ENCODE assay signal across 8 cellular contexts in genomic region chr11:114163830-114164401, GRCh38.
DNase-seq lines count a peak whose midpoint lies in the region; ATAC-seq and TF ChIP-seq lines count a peak whose summit lies in the region.

No MANE protein-coding gene starts in this region.

- H3K27ac ChIP-seq in CD4-positive, alpha-beta T cell (ENCODE audit: low read depth, low read length), result no peak overlapping the region
- H3K27ac ChIP-seq in left ventricle myocardium inferior (replicated peaks) (peak overlapping the region; percentile 100), prostate gland (peak overlapping the region; percentile 99), neuronal stem cell (replicated peaks; ENCODE audit: low read length) (no peak overlapping the region)

- POLR2A ChIA-PET in CD4-positive, alpha-beta T cell (lab: Charles Lee), result interaction anchor here (6.3 kb wide), 1 partner anchor 19 kb away, joined by 49 read pairs; no protein-coding TSS in a partner anchor

- H3K14ac ChIP-seq in neuronal stem cell (ENCODE audit: low read length), result no peak overlapping the region

- H3K79me1 ChIP-seq in neuronal stem cell (ENCODE audit: low read depth, low read length), result peaks cover 7% of the 10 kb centered on the region

- H3K27ac Mint-ChIP-seq in CD4-positive, alpha-beta T cell, result peak overlapping the region; percentile 63

- peaks cover 98% of the 10 kb centered on the region for H3K4me1 Mint-ChIP-seq in CD4-positive, alpha-beta T cell (ENCODE audit: low read depth)

- DNase-seq in CD4-positive, alpha-beta T cell, result no peak
- no peak for DNase-seq in adipocyte (ENCODE audit: low read depth)
- peak; percentile 48 for DNase-seq in left ventricle myocardium inferior
- DNase-seq in prostate gland (ENCODE audit: low spot score), result peak; percentile 83
- no peak for DNase-seq in neuronal stem cell (ENCODE audit: low spot score)

- CTCF ChIA-PET in CD4-positive, alpha-beta T cell (lab: Charles Lee), result no interaction called here

- no peak overlapping the region for H3K4me2 ChIP-seq in neuronal stem cell (ENCODE audit: insufficient read depth, low read length, poor library complexity, severe bottlenecking)

- H3K18ac ChIP-seq in neuronal stem cell (ENCODE audit: low read length), result no peak overlapping the region

- no peak overlapping the region for H4K91ac ChIP-seq in neuronal stem cell (ENCODE audit: low read depth, low read length, poor library complexity)

- H3K23ac ChIP-seq in neuronal stem cell (ENCODE audit: low read depth, low read length, poor library complexity), result no peak overlapping the region

- H2AFZ ChIP-seq in neuronal stem cell (ENCODE audit: low read length), result no peak overlapping the region

- WGBS in prostate gland, result 7% methylated on average over 9 of the region's 9 CpGs
- WGBS in neuronal stem cell (ENCODE audit: extremely low coverage in 2 of 2, insufficient read length in 2 of 2, insufficient replicate concordance in 1 of 2), 2 donors, result no CpG with 5 or more reads among the region's 9 CpGs

- H2BK5ac ChIP-seq in neuronal stem cell (ENCODE audit: low read length), result no peak overlapping the region

- no peak overlapping the region for H3K4me3 Mint-ChIP-seq in CD4-positive, alpha-beta T cell

- peak overlapping the region; percentile 95 for H3K9ac ChIP-seq in adipocyte (ENCODE audit: low read length)
- no peak overlapping the region for H3K9ac ChIP-seq in neuronal stem cell (ENCODE audit: low read depth, low read length, poor library complexity)

- H3K36me3 ChIP-seq in adipocyte (ENCODE audit: control insufficient read depth, insufficient read depth, low read length, severe bottlenecking) (peaks cover 30% of the 10 kb centered on the region), left ventricle myocardium inferior (no peaks in the 10 kb centered on the region), prostate gland (no peaks in the 10 kb centered on the region), neuronal stem cell (replicated peaks in 1 of 2; ENCODE audit: control insufficient read depth in 2 of 2, insufficient read depth in 2 of 2, low read length in 2 of 2) (peaks cover under 1 to 3% of the 10 kb centered on the region in 2 donors)

- no peak overlapping the region for H2BK12ac ChIP-seq in neuronal stem cell (ENCODE audit: low read length)

- H3K36me3 Mint-ChIP-seq in CD4-positive, alpha-beta T cell (ENCODE audit: low read depth), result no peaks in the 10 kb centered on the region

- no peak for TF ChIP-seq POLR2A in prostate gland (IDR thresholded peaks at IDR 0.05)

- no peak overlapping the region for H2AK5ac ChIP-seq in neuronal stem cell (ENCODE audit: low read depth, low read length)

- no peaks in the 10 kb centered on the region for H3K9me3 ChIP-seq in CD4-positive, alpha-beta T cell (ENCODE audit: control insufficient read depth, low read length)
- H3K9me3 ChIP-seq in adipocyte (ENCODE audit: control insufficient read depth, low read length), result no peaks in the 10 kb centered on the region
- no peaks in the 10 kb centered on the region for H3K9me3 ChIP-seq in left ventricle myocardium inferior (replicated peaks)
- H3K9me3 ChIP-seq in prostate gland, result no peaks in the 10 kb centered on the region
- no peaks in the 10 kb centered on the region for H3K9me3 ChIP-seq in neuronal stem cell (replicated peaks in 1 of 2; ENCODE audit: control insufficient read depth in 2 of 2, insufficient read depth in 1 of 2, low read depth in 1 of 2, low read length in 2 of 2)

- H3K4me1 ChIP-seq in adipocyte (ENCODE audit: control insufficient read depth, insufficient read depth, low read length) (peaks cover 89% of the 10 kb centered on the region), left ventricle myocardium inferior (peaks cover 96% of the 10 kb centered on the region), prostate gland (replicated peaks) (peaks cover 81% of the 10 kb centered on the region), neuronal stem cell (ENCODE audit: control insufficient read depth in 2 of 2, insufficient read depth in 1 of 2, low read depth in 1 of 2, low read length in 2 of 2) (peaks cover 44 to 64% of the 10 kb centered on the region in 2 donors)

- no peaks in the 10 kb centered on the region for H3K27me3 Mint-ChIP-seq in CD4-positive, alpha-beta T cell

- H3K4me3 ChIP-seq in adipocyte (ENCODE audit: low read length) (peak overlapping the region; percentile 37), left ventricle myocardium inferior (peak overlapping the region; percentile 47), prostate gland (no peak overlapping the region), neuronal stem cell (ENCODE audit: low read length in 2 of 2) (no peak overlapping the region)

- no peak overlapping the region for H3K4ac ChIP-seq in neuronal stem cell (ENCODE audit: low read length)

- H2BK15ac ChIP-seq in neuronal stem cell (ENCODE audit: low read length), result no peak overlapping the region

- no peak for TF ChIP-seq CTCF in CD4-positive, alpha-beta T cell (IDR thresholded peaks at IDR 0.05)
- TF ChIP-seq CTCF in left ventricle myocardium inferior (IDR thresholded peaks at IDR 0.05; ENCODE audit: borderline replicate concordance), result no peak
- no peak for TF ChIP-seq CTCF in prostate gland (IDR thresholded peaks at IDR 0.05)

- H4K8ac ChIP-seq in neuronal stem cell (ENCODE audit: low read depth, low read length), result no peak overlapping the region

- H3K27me3 ChIP-seq in CD4-positive, alpha-beta T cell (ENCODE audit: control insufficient read depth, insufficient read depth, low read length), result no peaks in the 10 kb centered on the region
- H3K27me3 ChIP-seq in adipocyte (replicated peaks; ENCODE audit: control insufficient read depth, insufficient read depth, low read length) (no peaks in the 10 kb centered on the region), left ventricle myocardium inferior (ENCODE audit: low read depth) (no peaks in the 10 kb centered on the region), prostate gland (replicated peaks; ENCODE audit: insufficient read depth) (no peaks in the 10 kb centered on the region), neuronal stem cell (ENCODE audit: control insufficient read depth in 3 of 3, insufficient read depth in 3 of 3, low read depth in 1 of 3, low read length in 3 of 3) (no peaks in the 10 kb centered on the region)

- H3K9me3 Mint-ChIP-seq in CD4-positive, alpha-beta T cell, result no peaks in the 10 kb centered on the region

- intact Hi-C loops in CD4-positive, alpha-beta T cell (cut with DNase I, micrococcal nuclease), result loop anchor here (2.0 to 10.0 kb wide), 6 partner anchors 23 to 289 kb away; partner anchors contain the start of genes C11orf71 (in 1 of the 2), RBM7 (in 1 of the 2) and USP28 (in 1 of the 2)
- intact Hi-C loops in left ventricle myocardium inferior (cut with micrococcal nuclease), result no loop called here
- intact Hi-C loops in prostate gland (cut with DNase I), result loop anchor here (5.0 kb wide), 2 partner anchors 33 to 102 kb away; no protein-coding TSS in a partner anchor

- no peak for ATAC-seq in CD4-positive, alpha-beta T cell (ENCODE audit: poor library complexity)
- ATAC-seq in GM19023 (IDR thresholded peaks at IDR 0.05; ENCODE audit: unreplicated experiment) (no peak), GM19397 (IDR thresholded peaks at IDR 0.05; ENCODE audit: unreplicated experiment) (no peak), GM18909 (IDR thresholded peaks at IDR 0.05; ENCODE audit: poor library complexity, unreplicated experiment) (no peak)

- no peak overlapping the region for H2BK120ac ChIP-seq in neuronal stem cell (ENCODE audit: low read depth, low read length)

Comparison
In these comparisons a context has a peak if more than half of its experiments do, and no peak if none do; other contexts are left out.
1. DNase-seq: peak in left ventricle myocardium inferior (single experiment) and prostate gland (single experiment); none in CD4-positive, alpha-beta T cell (0 of 10), adipocyte (single experiment) and neuronal stem cell (single experiment).
2. H3K27ac ChIP-seq: peak in left ventricle myocardium inferior (single experiment) and prostate gland (2 of 2); none in CD4-positive, alpha-beta T cell (single experiment) and neuronal stem cell (single experiment).
3. H3K4me3 ChIP-seq: peak in adipocyte (single experiment) and left ventricle myocardium inferior (single experiment); none in prostate gland (0 of 2) and neuronal stem cell (0 of 2).